Comparison of ENCODE assay signal across 1 cellular context in genomic region chr1:55572878-55573734, GRCh38.
TF ChIP-seq lines count a peak whose summit lies in the region.

No MANE protein-coding gene starts in this region.

TF ChIP-seq in A549, 52 proteins besides CTCF, POLR2A, EP300 and RAD21 (continued from another document):
- TF ChIP-seq REST (IDR thresholded peaks at IDR 0.05): no peak
- TF ChIP-seq RARB (CRISPR knock-in tag; IDR thresholded peaks at IDR 0.05): no peak
- TF ChIP-seq PHF8 (IDR thresholded peaks at IDR 0.05; ENCODE audit: borderline replicate concordance, low read depth): no peak
- TF ChIP-seq E2F6 (IDR thresholded peaks at IDR 0.05; ENCODE audit: borderline replicate concordance, low read depth): no peak
- 0 out of 2 replicates have a peak, but pooled peaks have one; percentile 23 for TF ChIP-seq JUNB (IDR thresholded peaks at IDR 0.05)
- TF ChIP-seq CEBPB (IDR thresholded peaks at IDR 0.05): no peak
- TF ChIP-seq BCL3 (IDR thresholded peaks at IDR 0.05): no peak
